8 cellular contexts compared by ENCODE assay signal in genomic region chr21:45291613-45292398, GRCh38. TPM values are rescaled to one million over a fixed set of nuclear protein-coding genes. Genes with fewer than 3 reads are reported as not detected.
DNase-seq lines count a peak whose midpoint lies in the region; ATAC-seq, FAIRE-seq and TF ChIP-seq lines count a peak whose summit lies in the region.

No MANE protein-coding gene starts in this region.

- peaks cover 10 to 17% of the 10 kb centered on the region in 2 donors for H3K4me1 Mint-ChIP-seq in effector memory CD8-positive, alpha-beta T cell (ENCODE audit: low read depth in 2 of 2)
- peaks cover 53% of the 10 kb centered on the region for H3K4me1 Mint-ChIP-seq in neural progenitor cell

- H3K27me3 Mint-ChIP-seq in effector memory CD8-positive, alpha-beta T cell: peaks cover 0 to 15% of the 10 kb centered on the region in 2 donors
- H3K27me3 Mint-ChIP-seq in neural progenitor cell (ENCODE audit: insufficient read depth, low read depth): peaks cover 5% of the 10 kb centered on the region

- H3K9ac ChIP-seq in neural progenitor cell: no peak overlapping the region

- FAIRE-seq in GM12892 (lab: Jason Lieb, UNC): no peak

- no peak for ATAC-seq in left ventricle myocardium superior
- no peak for ATAC-seq in effector memory CD8-positive, alpha-beta T cell (replicated peaks)

- TF ChIP-seq CTCF in cardiac muscle cell (IDR thresholded peaks at IDR 0.05; ENCODE audit: low read depth, low read length) (no peak), neural progenitor cell (IDR thresholded peaks at IDR 0.05) (no peak)

- TF ChIP-seq POLR2A in GM12892 (IDR thresholded peaks at IDR 0.05; ENCODE audit: low read depth, low read length): no peak

- no peaks in the 10 kb centered on the region for H3K9me3 Mint-ChIP-seq in effector memory CD8-positive, alpha-beta T cell
- peaks cover 5% of the 10 kb centered on the region for H3K9me3 Mint-ChIP-seq in neural progenitor cell

- H3K4me2 ChIP-seq in neural progenitor cell: peak overlapping the region; percentile 25

- H3K79me2 ChIP-seq in neural progenitor cell (ENCODE audit: low read depth): peaks cover 10% of the 10 kb centered on the region

- peak overlapping the region; percentile 56 to 65 for H3K27ac Mint-ChIP-seq in effector memory CD8-positive, alpha-beta T cell
- no peak overlapping the region for H3K27ac Mint-ChIP-seq in neural progenitor cell

- peaks cover 16% of the 10 kb centered on the region for H3F3A ChIP-seq in neural progenitor cell (ENCODE audit: low read depth)

- H3K4me3 ChIP-seq in cardiac muscle cell: no peak overlapping the region
- no peak overlapping the region for H3K4me3 ChIP-seq in neural progenitor cell

- H3K27me3 ChIP-seq in cardiac muscle cell (no peaks in the 10 kb centered on the region), neural progenitor cell (no peaks in the 10 kb centered on the region)

- no peaks in the 10 kb centered on the region for H3K9me3 ChIP-seq in cardiac muscle cell (ENCODE audit: low read depth)
- no peaks in the 10 kb centered on the region for H3K9me3 ChIP-seq in neural progenitor cell (ENCODE audit: low read depth)

- DNase-seq in cardiac muscle cell (ENCODE audit: low read depth in 1 of 2, low spot score in 1 of 2): no peak
- no peak for DNase-seq in left ventricle myocardium superior
- DNase-seq in effector memory CD8-positive, alpha-beta T cell: no peak
- no peak for DNase-seq in neural progenitor cell (ENCODE audit: low spot score)
- no peak for DNase-seq in cerebellar cortex (ENCODE audit: low spot score)
- DNase-seq in activated CD4-positive, alpha-beta T cell treated with anti-CD3 and anti-CD28 coated beads, Interleukin-2, amount 50 U/mL, for 1 hour: no peak
- no peak for DNase-seq in GM12892 (ENCODE audit: insufficient read length)
- DNase-seq in NAMALWA (ENCODE audit: low spot score): no peak

- peaks cover 12% of the 10 kb centered on the region for H4K20me1 ChIP-seq in neural progenitor cell (ENCODE audit: low read depth)

- intact Hi-C loops in left ventricle myocardium superior (cut with micrococcal nuclease): loop anchor here (5.0 kb wide), 1 partner anchor 145 kb away; no protein-coding TSS in a partner anchor

- H3K27ac ChIP-seq in cardiac muscle cell (peak overlapping the region; percentile 38), neural progenitor cell (no peak overlapping the region)

- H3K4me3 Mint-ChIP-seq in effector memory CD8-positive, alpha-beta T cell: no peak overlapping the region
- no peak overlapping the region for H3K4me3 Mint-ChIP-seq in neural progenitor cell

- no peak overlapping the region for H2AFZ ChIP-seq in neural progenitor cell (replicated peaks)

- H3K4me1 ChIP-seq in cardiac muscle cell (ENCODE audit: low read depth) (peaks cover 38% of the 10 kb centered on the region), neural progenitor cell (peaks cover 21% of the 10 kb centered on the region)

- no peaks in the 10 kb centered on the region for H3K36me3 ChIP-seq in cardiac muscle cell
- H3K36me3 ChIP-seq in neural progenitor cell: no peaks in the 10 kb centered on the region

- H3K36me3 Mint-ChIP-seq in effector memory CD8-positive, alpha-beta T cell (ENCODE audit: insufficient read depth): peaks cover 10% of the 10 kb centered on the region
- H3K36me3 Mint-ChIP-seq in neural progenitor cell: peaks cover 5% of the 10 kb centered on the region

RNA-seq across cellular contexts. Expression of gene POFUT2, which starts 4.1 kb away (rescaled TPM):
- total RNA-seq in cardiac muscle cell (39.6 and 46.1 TPM in 2 replicates), left ventricle myocardium superior (15.7 TPM), neural progenitor cell (ENCODE audit: low replicate concordance) (28.5 and 42.7 TPM in 2 replicates)
- polyA plus RNA-seq in cardiac muscle cell: 46.8 and 50.4 TPM in 2 replicates
- polyA plus RNA-seq in GM12892 (2012; ENCODE audit: missing spikeins): 8.8 TPM
